ENCODE assay signal across 22 cellular contexts in the genomic region with DNA sequence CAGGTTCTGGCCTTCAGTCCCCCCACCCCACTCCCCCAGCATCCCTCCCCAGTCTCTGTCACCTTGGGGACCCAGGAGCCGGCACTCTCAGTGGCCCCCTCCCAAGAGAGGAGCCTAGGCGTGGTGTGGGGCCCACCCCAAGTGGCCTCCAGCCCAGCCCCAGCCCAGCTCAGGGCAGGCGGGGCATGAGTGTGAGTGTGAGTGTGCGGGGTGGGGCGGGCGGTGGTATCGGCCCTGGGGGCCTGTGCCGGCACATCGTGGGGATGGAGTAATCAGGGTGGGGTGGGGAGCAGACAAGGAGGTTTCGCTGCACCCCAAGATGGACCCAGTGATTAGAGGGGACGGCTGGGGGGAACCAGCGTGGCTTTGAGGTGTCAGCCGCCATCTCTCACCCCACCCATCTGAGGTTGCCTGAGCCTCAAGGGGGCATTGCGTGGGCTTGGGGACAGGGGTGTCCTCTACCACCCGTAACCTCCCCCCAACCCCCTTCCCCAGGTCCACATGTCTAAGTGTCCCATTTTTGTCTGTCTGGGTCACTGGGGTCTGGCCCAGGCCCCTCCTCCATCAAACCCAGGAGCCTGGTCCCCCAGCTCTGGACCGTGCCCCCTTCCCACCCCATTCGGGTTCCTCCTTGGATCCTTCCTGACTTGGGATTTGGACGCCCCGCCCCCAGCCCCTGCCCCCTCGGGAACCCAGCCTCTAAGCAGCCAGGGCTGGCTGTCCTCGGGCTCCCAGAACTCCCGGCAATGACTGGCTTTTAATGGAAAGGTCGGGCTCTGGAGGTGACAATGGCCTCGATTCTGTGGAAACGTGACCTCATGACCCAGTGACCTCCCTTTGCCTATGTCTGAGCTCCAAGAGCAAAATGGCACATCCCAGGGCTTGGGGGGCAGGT. TPM values are rescaled to one million over a fixed set of nuclear protein-coding genes. Genes with fewer than 3 reads are reported as not detected.
"Had no signal": no experiment of that assay in that cellular context is flagged by ENCODE, and none has a peak within 500 bp of the region (broad histone marks: within the 10 kb centered on the region; RNA-seq: fewer than 3 reads in every experiment).

No MANE protein-coding gene starts in this region.

- DNase-seq: activated CD4-positive, alpha-beta T cell treated with anti-CD3 and anti-CD28 coated beads, Interleukin-2, amount 10 ng/mL, durations not matched to agents 24 days and 14 days; activated CD4-positive, CD25-positive, alpha-beta regulatory T cell; activated CD8-positive, alpha-beta memory T cell treated with anti-CD3 and anti-CD28 coated beads, Interleukin-2, amount 50 U/mL, for 48 hours; activated naive CD8-positive, alpha-beta T cell treated with anti-CD3 and anti-CD28 coated beads for 36 hours; amygdala; effector CD4-positive, alpha-beta T cell; gastrocnemius medialis; heart right ventricle; kidney glomerular epithelial cell; left ventricle myocardium superior; ovary; T-helper 17 cell had no signal

- H3K27me3 ChIP-seq: ovary had no signal

- H3K36me3 Mint-ChIP-seq: activated naive CD8-positive, alpha-beta T cell treated with anti-CD3 and anti-CD28 coated beads for 36 hours; brain had no signal

- ATAC-seq: gastrocnemius medialis, left ventricle myocardium superior, sciatic nerve, T-helper 17 cell had no signal

- FAIRE-seq: endothelial cell of umbilical vein, TTC549 had no signal

- H3K27me3 Mint-ChIP-seq: activated CD4-positive, alpha-beta T cell treated with anti-CD3 and anti-CD28 coated beads, Interleukin-2, amount 10 ng/mL, durations not matched to agents 24 days and 14 days; activated naive CD8-positive, alpha-beta T cell treated with anti-CD3 and anti-CD28 coated beads for 36 hours; brain; central memory CD8-positive, alpha-beta T cell; T-helper 17 cell had no signal

- H3K9me3 Mint-ChIP-seq: activated CD4-positive, alpha-beta T cell treated with anti-CD3 and anti-CD28 coated beads, Interleukin-2, amount 10 ng/mL, durations not matched to agents 24 days and 14 days; activated naive CD8-positive, alpha-beta T cell treated with anti-CD3 and anti-CD28 coated beads for 36 hours; activated T-helper 1 cell treated with anti-CD3 and anti-CD28 coated beads, Interleukin-12 subunit alpha, Interleukin-12 subunit beta, Interleukin-2, Interleukin-4 antibody, amounts not matched to agents 30 ng/mL and 10 ng/mL and 1 ng/mL, durations not matched to agents 14 hours and 24 hours and 36 hours; central memory CD8-positive, alpha-beta T cell; nephron had no signal

- H3K27ac Mint-ChIP-seq: activated CD4-positive, alpha-beta T cell treated with anti-CD3 and anti-CD28 coated beads, Interleukin-2, amount 10 ng/mL, durations not matched to agents 24 days and 14 days; activated naive CD8-positive, alpha-beta T cell treated with anti-CD3 and anti-CD28 coated beads for 36 hours; activated T-helper 1 cell treated with anti-CD3 and anti-CD28 coated beads, Interleukin-12 subunit alpha, Interleukin-12 subunit beta, Interleukin-2, Interleukin-4 antibody, amounts not matched to agents 30 ng/mL and 10 ng/mL and 1 ng/mL, durations not matched to agents 14 hours and 24 hours and 36 hours; brain; nephron; T-helper 17 cell had no signal

- H3K4me3 Mint-ChIP-seq: activated CD4-positive, alpha-beta T cell treated with anti-CD3 and anti-CD28 coated beads, Interleukin-2, amount 10 ng/mL, durations not matched to agents 24 days and 14 days; activated naive CD8-positive, alpha-beta T cell treated with anti-CD3 and anti-CD28 coated beads for 36 hours; activated T-helper 1 cell treated with anti-CD3 and anti-CD28 coated beads, Interleukin-12 subunit alpha, Interleukin-12 subunit beta, Interleukin-2, Interleukin-4 antibody, amounts not matched to agents 30 ng/mL and 10 ng/mL and 1 ng/mL, durations not matched to agents 14 hours and 24 hours and 36 hours; brain; central memory CD8-positive, alpha-beta T cell; nephron; T-helper 17 cell had no signal

- H3K9me3 ChIP-seq: gastrocnemius medialis, heart right ventricle, ovary, thoracic aorta had no signal

- H3K36me3 ChIP-seq: gastrocnemius medialis, heart right ventricle, ovary, thoracic aorta had no signal

- H3K27ac ChIP-seq: coronary artery, gastrocnemius medialis, heart right ventricle, ovary, thoracic aorta had no signal

- H3K4me3 ChIP-seq: coronary artery, gastrocnemius medialis, heart right ventricle, ovary, thoracic aorta had no signal

- H3K4me1 Mint-ChIP-seq: activated CD4-positive, alpha-beta T cell treated with anti-CD3 and anti-CD28 coated beads, Interleukin-2, amount 10 ng/mL, durations not matched to agents 24 days and 14 days; activated naive CD8-positive, alpha-beta T cell treated with anti-CD3 and anti-CD28 coated beads for 36 hours; central memory CD8-positive, alpha-beta T cell; T-helper 17 cell had no signal

RNA-seq across cellular contexts. Expression of gene SULT2B1, which starts 6.9 kb away (rescaled TPM):
- total RNA-seq: activated CD4-positive, alpha-beta T cell treated with anti-CD3 and anti-CD28 coated beads, Interleukin-2, amount 10 ng/mL, durations not matched to agents 24 days and 14 days; activated naive CD8-positive, alpha-beta T cell treated with anti-CD3 and anti-CD28 coated beads for 36 hours; activated T-helper 1 cell treated with anti-CD3 and anti-CD28 coated beads, Interleukin-12 subunit alpha, Interleukin-12 subunit beta, Interleukin-2, Interleukin-4 antibody, amounts not matched to agents 30 ng/mL and 10 ng/mL and 1 ng/mL, durations not matched to agents 14 hours and 24 hours and 36 hours; endothelial cell of umbilical vein; gastrocnemius medialis; pulmonary artery endothelial cell; sciatic nerve; T-helper 17 cell; thoracic aorta had no signal
- polyA plus RNA-seq: endothelial cell of umbilical vein had no signal

RNA-seq across cellular contexts. Expression of gene LMTK3, which starts 33.5 kb away (rescaled TPM):
- total RNA-seq: gastrocnemius medialis had no signal
